ENCODE assay signal across 7 cellular contexts in genomic region chr12:107917912-107918800, GRCh38.
A peak's percentile ranks its signal among the peaks of the same experiment; 100 is the strongest.
DNase-seq lines count a peak whose midpoint lies in the region; ATAC-seq, FAIRE-seq and TF ChIP-seq lines count a peak whose summit lies in the region.

No MANE protein-coding gene starts in this region.

- H4K20me1 ChIP-seq in Loucy (ENCODE audit: insufficient read depth, low read length, poor library complexity, severe bottlenecking) (no peaks in the 10 kb centered on the region), keratinocyte (ENCODE audit: control insufficient read depth, extremely low read depth, insufficient read depth, low read length) (no peaks in the 10 kb centered on the region)

- no peaks in the 10 kb centered on the region for H3F3A ChIP-seq in Loucy (ENCODE audit: low read depth)

- H3K4me1 ChIP-seq in Loucy (ENCODE audit: insufficient read depth, low read length, poor library complexity, severe bottlenecking) (no peaks in the 10 kb centered on the region), keratinocyte (ENCODE audit: control insufficient read depth, extremely low read depth, insufficient read depth, low read length) (peaks cover 6% of the 10 kb centered on the region)

- H3K27ac ChIP-seq in WERI-Rb-1 (no peak overlapping the region), keratinocyte (ENCODE audit: control insufficient read depth, insufficient read depth, low read length) (no peak overlapping the region)

- H3K9me1 ChIP-seq in keratinocyte (ENCODE audit: control insufficient read depth, extremely low read depth, insufficient read depth, low read length): no peaks in the 10 kb centered on the region

- H3K27me3 ChIP-seq in GM06990 (replicated peaks; ENCODE audit: control insufficient read depth, insufficient read depth, low read length) (no peaks in the 10 kb centered on the region; the same call in 1 of the 2 replicates), Loucy (ENCODE audit: insufficient read depth, low read length, poor library complexity, severe bottlenecking) (no peaks in the 10 kb centered on the region), WERI-Rb-1 (ENCODE audit: insufficient read depth, low read depth, severe bottlenecking) (peaks cover 36% of the 10 kb centered on the region), keratinocyte (ENCODE audit: control insufficient read depth, extremely low read depth, insufficient read depth, low read length) (no peaks in the 10 kb centered on the region), MG63 (peaks cover 15% of the 10 kb centered on the region)

- no peak overlapping the region for H3K4me2 ChIP-seq in Loucy (ENCODE audit: low read depth, low read length, poor library complexity, severe bottlenecking)
- peak overlapping the region; percentile 58 for H3K4me2 ChIP-seq in keratinocyte (ENCODE audit: control insufficient read depth, extremely low read depth, insufficient read depth, low read depth, low read length)

- H3K4me1 Mint-ChIP-seq in activated CD4-positive, alpha-beta T cell treated with anti-CD3 and anti-CD28 coated beads, Interleukin-2, amount 10 ng/mL, durations not matched to agents 7 days and 5 days: no peaks in the 10 kb centered on the region

- peak overlapping the region; percentile 68; the same call in 1 of the 2 replicates for H2AFZ ChIP-seq in Loucy (ENCODE audit: low read length)
- H2AFZ ChIP-seq in keratinocyte (ENCODE audit: control insufficient read depth, low read length): no peak overlapping the region

- no peaks in the 10 kb centered on the region for H3K9me3 ChIP-seq in Loucy (ENCODE audit: insufficient read depth, low read depth, low read length)
- no peaks in the 10 kb centered on the region for H3K9me3 ChIP-seq in WERI-Rb-1 (ENCODE audit: severe bottlenecking)
- no peaks in the 10 kb centered on the region for H3K9me3 ChIP-seq in keratinocyte (ENCODE audit: control insufficient read depth, low read depth, low read length)
- no peaks in the 10 kb centered on the region for H3K9me3 ChIP-seq in MG63

- H3K36me3 ChIP-seq in GM06990 (ENCODE audit: control insufficient read depth, insufficient read depth, low read length): no peaks in the 10 kb centered on the region
- H3K36me3 ChIP-seq in Loucy (ENCODE audit: insufficient read depth, low read length): no peaks in the 10 kb centered on the region
- no peaks in the 10 kb centered on the region for H3K36me3 ChIP-seq in WERI-Rb-1
- H3K36me3 ChIP-seq in keratinocyte (ENCODE audit: control insufficient read depth in 2 of 2, extremely low read depth in 1 of 2, insufficient read depth in 2 of 2, low read length in 2 of 2): no peaks in the 10 kb centered on the region
- no peaks in the 10 kb centered on the region for H3K36me3 ChIP-seq in MG63

- peak; percentile 84 for FAIRE-seq in keratinocyte (lab: Jason Lieb, UNC)

- H3K79me2 ChIP-seq in Loucy (ENCODE audit: insufficient read depth, low read length) (no peaks in the 10 kb centered on the region), keratinocyte (ENCODE audit: control insufficient read depth, insufficient read depth, low read length) (no peaks in the 10 kb centered on the region)

- no peak for DNase-seq in GM06990 (ENCODE audit: extremely low read depth, insufficient read length)
- DNase-seq in WERI-Rb-1: peak; percentile 22
- no peak for DNase-seq in keratinocyte (ENCODE audit: low read depth, low spot score)
- no peak for DNase-seq in MG63
- no peak for DNase-seq in activated CD4-positive, alpha-beta T cell treated with anti-CD3 and anti-CD28 coated beads, Interleukin-2, amount 10 ng/mL, durations not matched to agents 7 days and 5 days

- CTCF ChIA-PET in activated CD4-positive, alpha-beta T cell treated with anti-CD3 and anti-CD28 coated beads, Interleukin-2, amount 10 ng/mL, durations not matched to agents 7 days and 5 days (lab: Charles Lee): no interaction called here

- H3K4me3 Mint-ChIP-seq in activated CD4-positive, alpha-beta T cell treated with anti-CD3 and anti-CD28 coated beads, Interleukin-2, amount 10 ng/mL, durations not matched to agents 7 days and 5 days: no peak overlapping the region

- H3K9ac ChIP-seq in Loucy (ENCODE audit: low read depth, low read length, poor library complexity, severe bottlenecking): no peak overlapping the region
- no peak overlapping the region for H3K9ac ChIP-seq in keratinocyte (ENCODE audit: control insufficient read depth, extremely low read depth, insufficient read depth, low read length)

- dilution Hi-C loops in keratinocyte (cut with MboI; ENCODE audit: extremely low pct_ligation_motif_present, low sequenced_read_pairs): no loop called here

- peaks cover 33% of the 10 kb centered on the region for H3K27me3 Mint-ChIP-seq in activated CD4-positive, alpha-beta T cell treated with anti-CD3 and anti-CD28 coated beads, Interleukin-2, amount 10 ng/mL, durations not matched to agents 7 days and 5 days

- ATAC-seq in GM18909 (IDR thresholded peaks at IDR 0.05; ENCODE audit: poor library complexity, unreplicated experiment): no peak

- H3K27ac Mint-ChIP-seq in activated CD4-positive, alpha-beta T cell treated with anti-CD3 and anti-CD28 coated beads, Interleukin-2, amount 10 ng/mL, durations not matched to agents 7 days and 5 days: no peak overlapping the region

- H3K36me3 Mint-ChIP-seq in activated CD4-positive, alpha-beta T cell treated with anti-CD3 and anti-CD28 coated beads, Interleukin-2, amount 10 ng/mL, durations not matched to agents 7 days and 5 days (ENCODE audit: low read depth): no peaks in the 10 kb centered on the region

- POLR2A ChIA-PET in activated CD4-positive, alpha-beta T cell treated with anti-CD3 and anti-CD28 coated beads, Interleukin-2, amount 10 ng/mL, durations not matched to agents 7 days and 5 days (lab: Charles Lee): no interaction called here

- H3K9me2 ChIP-seq in Loucy (replicated peaks; ENCODE audit: low read depth, low read length): no peaks in the 10 kb centered on the region

- no peak overlapping the region for H3K4me3 ChIP-seq in GM06990 (replicated peaks; ENCODE audit: low read depth, low read length)
- no peak overlapping the region for H3K4me3 ChIP-seq in Loucy (ENCODE audit: low read length, poor library complexity, severe bottlenecking)
- H3K4me3 ChIP-seq in WERI-Rb-1 (ENCODE audit: low read depth, low read length): no peak overlapping the region
- H3K4me3 ChIP-seq in keratinocyte (ENCODE audit: control insufficient read depth in 2 of 3, extremely low read depth in 1 of 3, insufficient read depth in 2 of 3, low read depth in 1 of 3, low read length in 3 of 3): no peak overlapping the region
- no peak overlapping the region for H3K4me3 ChIP-seq in MG63

- H3K9me3 Mint-ChIP-seq in activated CD4-positive, alpha-beta T cell treated with anti-CD3 and anti-CD28 coated beads, Interleukin-2, amount 10 ng/mL, durations not matched to agents 7 days and 5 days: no peaks in the 10 kb centered on the region

- peak; percentile 90 for TF ChIP-seq CTCF in GM06990 (IDR thresholded peaks at IDR 0.05; ENCODE audit: insufficient read depth, low read length, poor library complexity, severe bottlenecking)
- peak; percentile 79 for TF ChIP-seq CTCF in Loucy (conservative IDR thresholded peaks at IDR 0.05; ENCODE audit: low read length)
- TF ChIP-seq CTCF in WERI-Rb-1 (IDR thresholded peaks at IDR 0.05; ENCODE audit: low read depth, low read length): peak; percentile 91
- peak; percentile 85 to 95 (median 90) for TF ChIP-seq CTCF in keratinocyte (optimal IDR thresholded peaks at IDR 0.05 in 1 of 3, IDR thresholded peaks at IDR 0.05 in 1 of 3, conservative IDR thresholded peaks at IDR 0.05 in 1 of 3; ENCODE audit: extremely low read depth in 1 of 3, insufficient read depth in 2 of 3, low read length in 3 of 3)
